Comparison of ENCODE assay signal across 33 cellular contexts in genomic region chr2:150608341-150608740, GRCh38.
"Had no signal": no experiment of that assay in that cellular context is flagged by ENCODE, and none has a peak within 500 bp of the region (broad histone marks: within the 10 kb centered on the region; RNA-seq: fewer than 3 reads in every experiment).

No MANE protein-coding gene starts in this region.

- H3K9me3 ChIP-seq: adrenal gland, body of pancreas, colonic mucosa, heart right ventricle, left ventricle myocardium inferior, psoas muscle, sigmoid colon, uterus had no signal

- FAIRE-seq: small intestine had no signal

- H3K27me3 Mint-ChIP-seq: activated CD4-positive, alpha-beta memory T cell treated with anti-CD3 and anti-CD28 coated beads for 36 hours; activated CD4-positive, alpha-beta T cell treated with anti-CD3 and anti-CD28 coated beads, Interleukin-2, amount 10 ng/mL, durations not matched to agents 24 days and 14 days; stimulated activated naive CD8-positive, alpha-beta T cell treated with anti-CD3 and anti-CD28 coated beads, Interleukin-15, Interleukin-2, amounts not matched to agents 100 ng/mL and 50 ng/mL, for 24 hours; type B pancreatic cell had no signal

- H3K79me2 ChIP-seq: parathyroid adenoma had no signal

- H3K9me3 Mint-ChIP-seq: activated CD4-positive, alpha-beta memory T cell treated with anti-CD3 and anti-CD28 coated beads for 36 hours; activated CD4-positive, alpha-beta T cell treated with anti-CD3 and anti-CD28 coated beads, Interleukin-2, amount 10 ng/mL, durations not matched to agents 24 days and 14 days; activated naive CD4-positive, alpha-beta T cell treated with anti-CD3 and anti-CD28 coated beads for 36 hours; activated naive CD8-positive, alpha-beta T cell treated with anti-CD3 and anti-CD28 coated beads for 36 hours; activated T-helper 1 cell treated with anti-CD3 and anti-CD28 coated beads, Interleukin-12 subunit alpha, Interleukin-12 subunit beta, Interleukin-2, Interleukin-4 antibody, amounts not matched to agents 30 ng/mL and 10 ng/mL and 1 ng/mL, durations not matched to agents 14 hours and 24 hours and 36 hours; stimulated activated effector memory CD8-positive, alpha-beta T cell treated with anti-CD3 and anti-CD28 coated beads, Interleukin-12 subunit alpha, Interleukin-12 subunit beta, amount 100 ng/mL, for 72 hours; stimulated activated naive CD8-positive, alpha-beta T cell treated with anti-CD3 and anti-CD28 coated beads, Interleukin-15, Interleukin-2, amounts not matched to agents 100 ng/mL and 50 ng/mL, for 24 hours; type B pancreatic cell had no signal

- H3K4me3 ChIP-seq: adrenal gland, body of pancreas, cardiac muscle cell, colonic mucosa, heart right ventricle, left ventricle myocardium inferior, lung, psoas muscle, sigmoid colon, uterus had no signal

- H3K36me3 ChIP-seq: adrenal gland, cardiac muscle cell, colonic mucosa, heart right ventricle, left ventricle myocardium inferior, sigmoid colon, uterus had no signal

- H3K27me3 ChIP-seq: adrenal gland, body of pancreas, cardiac muscle cell, colonic mucosa, foreskin keratinocyte, heart right ventricle, sigmoid colon, uterus had no signal

- H3K4me1 Mint-ChIP-seq: activated CD4-positive, alpha-beta T cell treated with anti-CD3 and anti-CD28 coated beads, Interleukin-2, amount 10 ng/mL, durations not matched to agents 24 days and 14 days; activated naive CD8-positive, alpha-beta T cell treated with anti-CD3 and anti-CD28 coated beads for 36 hours; naive thymus-derived CD4-positive, alpha-beta T cell; stimulated activated effector memory CD8-positive, alpha-beta T cell treated with anti-CD3 and anti-CD28 coated beads, Interleukin-12 subunit alpha, Interleukin-12 subunit beta, amount 100 ng/mL, for 72 hours had no signal

- H3K4me1 ChIP-seq: body of pancreas, colonic mucosa, foreskin keratinocyte, parathyroid adenoma, psoas muscle, uterus had no signal

- H3K4me3 Mint-ChIP-seq: activated CD4-positive, alpha-beta memory T cell treated with anti-CD3 and anti-CD28 coated beads for 36 hours; activated CD4-positive, alpha-beta T cell treated with anti-CD3 and anti-CD28 coated beads, Interleukin-2, amount 10 ng/mL, durations not matched to agents 24 days and 14 days; activated naive CD4-positive, alpha-beta T cell treated with anti-CD3 and anti-CD28 coated beads for 36 hours; activated naive CD8-positive, alpha-beta T cell treated with anti-CD3 and anti-CD28 coated beads for 36 hours; activated T-helper 1 cell treated with anti-CD3 and anti-CD28 coated beads, Interleukin-12 subunit alpha, Interleukin-12 subunit beta, Interleukin-2, Interleukin-4 antibody, amounts not matched to agents 30 ng/mL and 10 ng/mL and 1 ng/mL, durations not matched to agents 14 hours and 24 hours and 36 hours; naive thymus-derived CD4-positive, alpha-beta T cell; stimulated activated effector memory CD8-positive, alpha-beta T cell treated with anti-CD3 and anti-CD28 coated beads, Interleukin-12 subunit alpha, Interleukin-12 subunit beta, amount 100 ng/mL, for 72 hours; stimulated activated naive CD8-positive, alpha-beta T cell treated with anti-CD3 and anti-CD28 coated beads, Interleukin-15, Interleukin-2, amounts not matched to agents 100 ng/mL and 50 ng/mL, for 24 hours; type B pancreatic cell had no signal

- H3K27ac ChIP-seq: adrenal gland, body of pancreas, cardiac muscle cell, colonic mucosa, foreskin keratinocyte, heart right ventricle, left ventricle myocardium inferior, parathyroid adenoma, psoas muscle, sigmoid colon, uterus had no signal

- H3K36me3 Mint-ChIP-seq: activated CD4-positive, alpha-beta memory T cell treated with anti-CD3 and anti-CD28 coated beads for 36 hours; activated naive CD8-positive, alpha-beta T cell treated with anti-CD3 and anti-CD28 coated beads for 36 hours; naive thymus-derived CD4-positive, alpha-beta T cell; stimulated activated effector memory CD8-positive, alpha-beta T cell treated with anti-CD3 and anti-CD28 coated beads, Interleukin-12 subunit alpha, Interleukin-12 subunit beta, amount 100 ng/mL, for 72 hours; type B pancreatic cell had no signal

- ATAC-seq: body of pancreas; foreskin keratinocyte; heart right ventricle; naive thymus-derived CD4-positive, alpha-beta T cell; psoas muscle; stimulated activated effector memory CD8-positive, alpha-beta T cell treated with anti-CD3 and anti-CD28 coated beads, Interleukin-12 subunit alpha, Interleukin-12 subunit beta, amount 100 ng/mL, for 72 hours had no signal

- H2AFZ ChIP-seq: parathyroid adenoma had no signal

- H3K27ac Mint-ChIP-seq: activated CD4-positive, alpha-beta memory T cell treated with anti-CD3 and anti-CD28 coated beads for 36 hours; activated CD4-positive, alpha-beta T cell treated with anti-CD3 and anti-CD28 coated beads, Interleukin-2, amount 10 ng/mL, durations not matched to agents 24 days and 14 days; activated naive CD4-positive, alpha-beta T cell treated with anti-CD3 and anti-CD28 coated beads for 36 hours; activated naive CD8-positive, alpha-beta T cell treated with anti-CD3 and anti-CD28 coated beads for 36 hours; activated T-helper 1 cell treated with anti-CD3 and anti-CD28 coated beads, Interleukin-12 subunit alpha, Interleukin-12 subunit beta, Interleukin-2, Interleukin-4 antibody, amounts not matched to agents 30 ng/mL and 10 ng/mL and 1 ng/mL, durations not matched to agents 14 hours and 24 hours and 36 hours; naive thymus-derived CD4-positive, alpha-beta T cell; stimulated activated effector memory CD8-positive, alpha-beta T cell treated with anti-CD3 and anti-CD28 coated beads, Interleukin-12 subunit alpha, Interleukin-12 subunit beta, amount 100 ng/mL, for 72 hours; stimulated activated naive CD8-positive, alpha-beta T cell treated with anti-CD3 and anti-CD28 coated beads, Interleukin-15, Interleukin-2, amounts not matched to agents 100 ng/mL and 50 ng/mL, for 24 hours; type B pancreatic cell had no signal

- H3K9ac ChIP-seq: parathyroid adenoma had no signal

- DNase-seq: activated CD4-positive, alpha-beta memory T cell treated with anti-CD3 and anti-CD28 coated beads for 36 hours; activated CD4-positive, alpha-beta T cell treated with anti-CD3 and anti-CD28 coated beads, Interleukin-2, amount 10 ng/mL, durations not matched to agents 24 days and 14 days; activated CD4-positive, CD25-positive, alpha-beta regulatory T cell treated with anti-CD3 and anti-CD28 coated beads, Interleukin-2, amount 50 U/mL, for 72 hours; activated CD8-positive, alpha-beta memory T cell treated with anti-CD3 and anti-CD28 coated beads, Interleukin-2, amount 50 U/mL, for 4 hours; activated effector memory CD4-positive, alpha-beta T cell treated with anti-CD3 and anti-CD28 coated beads, Interleukin-2, amount 50 U/mL, for 16 hours; activated naive CD4-positive, alpha-beta T cell treated with anti-CD3 and anti-CD28 coated beads for 36 hours; activated naive CD8-positive, alpha-beta T cell treated with anti-CD3 and anti-CD28 coated beads for 36 hours; activated T-cell treated with anti-CD3 and anti-CD28 coated beads, Interleukin-2, amount 50 U/mL, for 1 hour; adrenal gland; aorta; body of pancreas; cerebellar nuclear complex; colonic mucosa; effector memory CD4-positive, alpha-beta T cell; heart right ventricle; kidney glomerular epithelial cell; left ventricle myocardium inferior; naive thymus-derived CD4-positive, alpha-beta T cell; nucleus accumbens; psoas muscle; sigmoid colon; small intestine; stimulated activated CD4-positive, alpha-beta T cell treated with anti-CD3 and anti-CD28 coated beads, Interleukin-4, amount 100 ng/mL, for 24 hours; T-helper 9 cell; uterus had no signal
